Comparison of ENCODE assay signal across 29 cellular contexts in genomic region chr10:74344306-74344705, GRCh38.
"Had no signal": no experiment of that assay in that cellular context is flagged by ENCODE, and none has a peak within 500 bp of the region (broad histone marks: within the 10 kb centered on the region; RNA-seq: fewer than 3 reads in every experiment).

No MANE protein-coding gene starts in this region.

- H3K27me3 ChIP-seq: neural progenitor cell, ovary, right lobe of liver, sigmoid colon, spleen, suprapubic skin, testis, tibial artery, transverse colon, upper lobe of right lung, uterus had no signal

- H3K9ac ChIP-seq: neural progenitor cell, parathyroid adenoma had no signal

- H3K36me3 ChIP-seq: neural progenitor cell, ovary, right lobe of liver, sigmoid colon, upper lobe of right lung, uterus had no signal

- DNase-seq: natural killer cell; occipital lobe; ovary; posterior cingulate gyrus; psoas muscle; right cardiac atrium; right lobe of liver; sigmoid colon; spleen; stimulated activated CD4-positive, alpha-beta T cell treated with anti-CD3 and anti-CD28 coated beads, Interleukin-12 subunit alpha, Interleukin-12 subunit beta, amount 100 ng/mL, for 4 hours; stimulated activated CD4-positive, alpha-beta T cell treated with anti-CD3 and anti-CD28 coated beads, Interleukin-1b, Interleukin-23, amount 100 ng/mL, for 48 hours; stimulated activated CD4-positive, alpha-beta T cell treated with anti-CD3 and anti-CD28 coated beads, Interleukin-4, amount 100 ng/mL, for 1 hour; stimulated activated CD4-positive, alpha-beta T cell treated with anti-CD3 and anti-CD28 coated beads, Interleukin-4, amount 100 ng/mL, for 4 hours; stimulated activated CD8-positive, alpha-beta memory T cell treated with anti-CD3 and anti-CD28 coated beads, Interleukin-4, amount 100 ng/mL, for 48 hours; stimulated activated naive CD4-positive, alpha-beta T cell; stimulated activated naive CD8-positive, alpha-beta T cell treated with anti-CD3 and anti-CD28 coated beads, Interleukin-15, amount 100 ng/mL, for 72 hours; stimulated activated naive CD8-positive, alpha-beta T cell treated with anti-CD3 and anti-CD28 coated beads, Interleukin-15, Interleukin-2, amounts not matched to agents 100 U/mL and 50 U/mL, for 24 hours; substantia nigra; testis; tibial artery; transverse colon; upper lobe of right lung; uterus had no signal

- H3K4me1 ChIP-seq: neural progenitor cell, parathyroid adenoma, psoas muscle, right lobe of liver, sigmoid colon, spleen, suprapubic skin, testis, tibial artery, transverse colon, upper lobe of right lung, uterus had no signal

- H3K4me3 ChIP-seq: neural progenitor cell, ovary, psoas muscle, right lobe of liver, sigmoid colon, skin epidermis, smooth muscle cell, spleen, suprapubic skin, testis, tibial artery, transverse colon, upper lobe of right lung, uterus had no signal

- H3K9me3 ChIP-seq: ovary, testis had no signal

- ATAC-seq: natural killer cell; psoas muscle; right cardiac atrium; right lobe of liver; stimulated activated memory B cell treated with anti-CD40 and anti-IgM and Interleukin-4, amounts not matched to agents 10 μg/mL and 1 μg/mL and 100 μg/mL, for 72 hours; stimulated activated naive CD8-positive, alpha-beta T cell treated with anti-CD3 and anti-CD28 coated beads, Interleukin-15, amount 100 ng/mL, for 72 hours; stimulated activated naive CD8-positive, alpha-beta T cell treated with anti-CD3 and anti-CD28 coated beads, Interleukin-15, Interleukin-2, amounts not matched to agents 100 U/mL and 50 U/mL, for 24 hours; upper lobe of right lung had no signal
